Comparison of ENCODE assay signal across 20 cellular contexts in the genomic region with DNA sequence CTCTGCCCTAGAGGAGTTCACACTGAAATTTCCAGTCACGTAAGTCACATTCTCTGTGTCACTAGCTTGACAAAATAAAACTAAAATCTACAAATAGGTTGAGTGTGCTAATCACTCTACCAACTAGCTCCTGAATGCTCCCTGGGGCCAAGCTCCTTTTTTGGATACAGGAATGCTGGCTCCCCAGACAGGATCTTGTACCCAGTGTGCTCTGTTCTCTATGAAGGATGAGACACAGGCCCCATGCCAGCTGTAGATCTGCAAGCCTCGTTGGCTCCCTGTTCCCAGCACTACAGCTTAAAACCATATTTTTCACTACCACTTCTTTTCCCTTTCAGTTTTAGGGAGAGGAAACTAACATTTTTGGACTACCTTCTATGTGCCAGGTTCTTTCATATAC. TPM values are rescaled to one million over a fixed set of nuclear protein-coding genes. Genes with fewer than 3 reads are reported as not detected.
DNase-seq lines count a peak whose midpoint lies in the region; ATAC-seq, FAIRE-seq and TF ChIP-seq lines count a peak whose summit lies in the region.
"Had no signal": no experiment of that assay in that cellular context is flagged by ENCODE, and none has a peak within 500 bp of the region (broad histone marks: within the 10 kb centered on the region; RNA-seq: fewer than 3 reads in every experiment).

No MANE protein-coding gene starts in this region.

- H3K27me3 ChIP-seq in HCT116 (ENCODE audit: insufficient read depth, low read length) (no peaks in the 10 kb centered on the region), H1 (replicated peaks in 1 of 4; ENCODE audit: control insufficient read depth in 3 of 4, extremely low read depth in 1 of 4, insufficient read depth in 3 of 4, low read length in 3 of 4) (no peaks in the 10 kb centered on the region), muscle layer of colon (ENCODE audit: control insufficient read depth in 1 of 2, insufficient read depth in 2 of 2, low read length in 2 of 2) (no peaks in the 10 kb centered on the region), lower lobe of right lung (ENCODE audit: low read depth) (no peaks in the 10 kb centered on the region)
- H3K27me3 ChIP-seq in CD8-positive, alpha-beta memory T cell (ENCODE audit: insufficient read depth, low read length, poor library complexity, severe bottlenecking), result no peaks in the 10 kb centered on the region
- H3K27me3 ChIP-seq: adrenal gland, gastrocnemius medialis, spleen had no signal

- H3K36me3 Mint-ChIP-seq in endothelial cell (ENCODE audit: low read depth, unreplicated experiment), result no peaks in the 10 kb centered on the region
- peaks cover 0 to 8% (median 0%) of the 10 kb centered on the region in 3 donors for H3K36me3 Mint-ChIP-seq in CD8-positive, alpha-beta memory T cell

- no peak for TF ChIP-seq EP300 in H1 (IDR thresholded peaks at IDR 0.05; ENCODE audit: borderline replicate concordance in 1 of 2, low read depth in 2 of 2, low read length in 2 of 2)

- no peak overlapping the region for H3K4me3 ChIP-seq in HCT116 (replicated peaks in 1 of 2; ENCODE audit: low read depth in 1 of 2, low read length in 2 of 2)
- H3K4me3 ChIP-seq in H1 (ENCODE audit: extremely low read depth in 1 of 4, insufficient read depth in 2 of 4, low read depth in 3 of 4, low read length in 4 of 4), result no peak overlapping the region
- no peak overlapping the region for H3K4me3 ChIP-seq in muscle layer of colon (ENCODE audit: low read depth in 1 of 2, low read length in 2 of 2)
- H3K4me3 ChIP-seq in lower lobe of right lung, result no peak overlapping the region
- H3K4me3 ChIP-seq in CD8-positive, alpha-beta memory T cell (ENCODE audit: low read length), result no peak overlapping the region
- H3K4me3 ChIP-seq: adrenal gland, gastrocnemius medialis, spleen had no signal

- TF ChIP-seq RAD21 in HCT116 (IDR thresholded peaks at IDR 0.05; ENCODE audit: low read depth) (no peak), H1 (IDR thresholded peaks at IDR 0.05 in 1 of 2, conservative IDR thresholded peaks at IDR 0.05 in 1 of 2; ENCODE audit: low read depth in 2 of 2, low read length in 2 of 2) (no peak)

- no peak overlapping the region for H3K4me3 Mint-ChIP-seq in endothelial cell (ENCODE audit: unreplicated experiment)
- H3K4me3 Mint-ChIP-seq in CD8-positive, alpha-beta memory T cell, result no peak overlapping the region
- H3K4me3 Mint-ChIP-seq: activated CD8-positive, alpha-beta T cell treated with anti-CD3 and anti-CD28 coated beads, Interleukin-2, amount 10 ng/mL, durations not matched to agents 7 days and 5 days; activated T-helper 17 cell treated with anti-CD3 and anti-CD28 coated beads, Interleukin-2, amount 50 U/mL, for 72 hours had no signal

- H2BK20ac ChIP-seq in H1 (ENCODE audit: low read length), result 0 out of 2 replicates have a peak overlapping the region, but pooled peaks have one; percentile 27

- ATAC-seq in HCT116, result no peak
- ATAC-seq in lower lobe of right lung, result no peak
- ATAC-seq: activated CD8-positive, alpha-beta T cell treated with anti-CD3 and anti-CD28 coated beads, Interleukin-2, amount 10 ng/mL, durations not matched to agents 7 days and 5 days; activated T-helper 17 cell treated with anti-CD3 and anti-CD28 coated beads, Interleukin-2, amount 50 U/mL, for 72 hours; gastrocnemius medialis had no signal

- H3K14ac ChIP-seq in H1 (ENCODE audit: insufficient read length), result no peak overlapping the region

- TF ChIP-seq POLR2A in HCT116 (IDR thresholded peaks at IDR 0.05; ENCODE audit: borderline replicate concordance, extremely low read depth, insufficient read depth, insufficient read length) (no peak), H1 (IDR thresholded peaks at IDR 0.05; ENCODE audit: control extremely low read depth in 1 of 2, low read depth in 2 of 2, low read length in 2 of 2) (no peak)

- no peak overlapping the region for H3K27ac Mint-ChIP-seq in endothelial cell (ENCODE audit: unreplicated experiment)
- H3K27ac Mint-ChIP-seq in CD8-positive, alpha-beta memory T cell, result peak overlapping the region in 2 of 8 donors; percentile 6 to 39
- H3K27ac Mint-ChIP-seq: activated CD8-positive, alpha-beta T cell treated with anti-CD3 and anti-CD28 coated beads, Interleukin-2, amount 10 ng/mL, durations not matched to agents 7 days and 5 days; activated T-helper 17 cell treated with anti-CD3 and anti-CD28 coated beads, Interleukin-2, amount 50 U/mL, for 72 hours had no signal

- 0 out of 2 replicates have a peak overlapping the region, but pooled peaks have one; percentile 11 for H3K18ac ChIP-seq in H1 (ENCODE audit: extremely low read depth, low read length)

- no peak overlapping the region for H2AK5ac ChIP-seq in H1 (ENCODE audit: low read depth, low read length)

- CTCF ChIA-PET in HCT116 (lab: Charles Lee), result no interaction called here
- CTCF ChIA-PET in H1 (lab: Charles Lee; ENCODE audit: partially characterized antibody), result interaction anchor here (0.7 to 1.5 kb wide), 3 partner anchors 103 to 224 kb away, joined by 3 to 4 read pairs (median 3); no protein-coding TSS in a partner anchor
- CTCF ChIA-PET in CD8-positive, alpha-beta memory T cell (lab: Charles Lee), result no interaction called here

- H3K36me3 ChIP-seq in HCT116 (ENCODE audit: control insufficient read depth in 1 of 2, insufficient read depth in 2 of 2, low read length in 2 of 2) (peaks cover 0 to 6% of the 10 kb centered on the region in 2 experiments; a peak in 1 of 4 replicates), H1 (ENCODE audit: control insufficient read depth in 2 of 4, insufficient read depth in 4 of 4, low read length in 3 of 4) (0 out of 8 replicates have a peak, but pooled peaks cover 0 to under 1% (median 0%) of the 10 kb centered on the region in 4 experiments), muscle layer of colon (ENCODE audit: insufficient read depth, low read length) (no peaks in the 10 kb centered on the region), lower lobe of right lung (no peaks in the 10 kb centered on the region)
- no peaks in the 10 kb centered on the region for H3K36me3 ChIP-seq in CD8-positive, alpha-beta memory T cell (ENCODE audit: insufficient read depth, low read length)
- H3K36me3 ChIP-seq: adrenal gland, gastrocnemius medialis, spleen had no signal

- H4K20me1 ChIP-seq in HCT116 (ENCODE audit: insufficient read depth) (peaks cover 6% of the 10 kb centered on the region; the same call in 1 of the 2 replicates), H1 (replicated peaks in 1 of 2; ENCODE audit: control insufficient read depth in 1 of 2, insufficient read depth in 2 of 2, low read length in 2 of 2) (peaks cover 5 to 7% of the 10 kb centered on the region in 2 experiments)

- BruUV-seq in HCT116 (replicated peaks; lab: Mats Ljungman, UMichigan), result no TSS peak

- no peak overlapping the region for H3K56ac ChIP-seq in H1 (replicated peaks; ENCODE audit: insufficient read length, low read depth, low read length)

- H3K79me2 ChIP-seq in HCT116 (ENCODE audit: insufficient read depth, low read length) (peaks cover 17% of the 10 kb centered on the region), H1 (ENCODE audit: control insufficient read depth in 1 of 2, insufficient read depth in 2 of 2, low read length in 2 of 2) (peaks cover 14 to 16% of the 10 kb centered on the region in 2 experiments)
- H3K79me2 ChIP-seq: parathyroid adenoma had no signal

- H3K9ac ChIP-seq in HCT116 (ENCODE audit: low read length), result no peak overlapping the region
- H3K9ac ChIP-seq in H1 (replicated peaks in 1 of 4; ENCODE audit: extremely low read depth in 1 of 4, low read depth in 3 of 4, low read length in 3 of 4), result no peak overlapping the region
- no peak overlapping the region for H3K9ac ChIP-seq in muscle layer of colon (ENCODE audit: low read length)
- H3K9ac ChIP-seq: parathyroid adenoma had no signal

- intact Hi-C loops in HCT116 (cut with micrococcal nuclease) (no loop called here), lower lobe of right lung (cut with DNase I) (no loop called here)

- no peak overlapping the region for H4K8ac ChIP-seq in H1 (ENCODE audit: extremely low read depth, insufficient read depth, low read length)

- peaks cover 6% of the 10 kb centered on the region for H3K4me1 Mint-ChIP-seq in endothelial cell (ENCODE audit: unreplicated experiment)
- peaks cover 11 to 17% (median 15%) of the 10 kb centered on the region in 3 donors for H3K4me1 Mint-ChIP-seq in CD8-positive, alpha-beta memory T cell

- no peaks in the 10 kb centered on the region for H3K9me3 Mint-ChIP-seq in endothelial cell (ENCODE audit: unreplicated experiment)
- H3K9me3 Mint-ChIP-seq in CD8-positive, alpha-beta memory T cell, result no peaks in the 10 kb centered on the region
- H3K9me3 Mint-ChIP-seq: activated T-helper 17 cell treated with anti-CD3 and anti-CD28 coated beads, Interleukin-2, amount 50 U/mL, for 72 hours had no signal

- POLR2A ChIA-PET in HCT116 (lab: Charles Lee), result interaction anchor here (0.5 to 1.2 kb wide), 4 partner anchors 17 to 80 kb away, joined by 3 to 8 read pairs (median 4); no protein-coding TSS in a partner anchor
- POLR2A ChIA-PET in H1 (lab: Charles Lee; ENCODE audit: partially characterized antibody), result interaction anchor here (0.6 to 1.7 kb wide), 7 partner anchors 16 to 165 kb away, joined by 3 to 11 read pairs (median 4); a partner anchor contains a TSS
- POLR2A ChIA-PET in CD8-positive, alpha-beta memory T cell (lab: Charles Lee), result no interaction called here

- peaks cover 2 to 26% of the 10 kb centered on the region in 2 experiments; a peak in 3 of 4 replicates for H3K4me1 ChIP-seq in HCT116 (ENCODE audit: control insufficient read depth in 1 of 2, insufficient read depth in 2 of 2, low read length in 2 of 2)
- peaks cover 0 to 4% (median 2%) of the 10 kb centered on the region in 4 experiments; a peak in 3 of 7 replicates for H3K4me1 ChIP-seq in H1 (replicated peaks in 1 of 4; ENCODE audit: control insufficient read depth in 3 of 4, insufficient read depth in 4 of 4, low read length in 3 of 4)
- H3K4me1 ChIP-seq in muscle layer of colon (ENCODE audit: insufficient read depth, low read length), result peaks cover 18% of the 10 kb centered on the region
- peaks cover 5% of the 10 kb centered on the region for H3K4me1 ChIP-seq in lower lobe of right lung
- peaks cover 11% of the 10 kb centered on the region for H3K4me1 ChIP-seq in CD8-positive, alpha-beta memory T cell (ENCODE audit: insufficient read depth, low read length)
- H3K4me1 ChIP-seq: parathyroid adenoma had no signal

- no peak overlapping the region for H3K23ac ChIP-seq in H1 (ENCODE audit: insufficient read length)

- no peaks in the 10 kb centered on the region for H3K79me1 ChIP-seq in H1 (ENCODE audit: low read depth, low read length)

- H2BK120ac ChIP-seq in H1 (replicated peaks; ENCODE audit: low read depth, low read length), result no peak overlapping the region

- H3K4ac ChIP-seq in H1 (replicated peaks; ENCODE audit: insufficient read length, low read depth, low read length), result no peak overlapping the region

- peaks cover 1% of the 10 kb centered on the region for H3K27me3 Mint-ChIP-seq in endothelial cell (ENCODE audit: unreplicated experiment)
- H3K27me3 Mint-ChIP-seq in CD8-positive, alpha-beta memory T cell, result no peaks in the 10 kb centered on the region
- H3K27me3 Mint-ChIP-seq: activated T-helper 17 cell treated with anti-CD3 and anti-CD28 coated beads, Interleukin-2, amount 50 U/mL, for 72 hours had no signal

- no peak overlapping the region for H4K91ac ChIP-seq in H1 (replicated peaks; ENCODE audit: insufficient read length, low read length)

- peak overlapping the region; percentile 65 for H2AFZ ChIP-seq in HCT116 (ENCODE audit: low read depth, low read length, poor library complexity, severe bottlenecking)
- peak overlapping the region; percentile 30; the same call in 1 of the 2 replicates for H2AFZ ChIP-seq in H1 (ENCODE audit: low read length)
- H2AFZ ChIP-seq: parathyroid adenoma had no signal

- DNase-seq in AG08395 (ENCODE audit: low spot score) (peak; percentile 20), HCT116 (ENCODE audit: low read depth, low spot score) (no peak), H1 (ENCODE audit: low read depth in 1 of 2, low spot score in 2 of 2) (no peak), endothelial cell (ENCODE audit: low spot score) (no peak), ureter (ENCODE audit: low spot score) (no peak), lower lobe of right lung (no peak)
- DNase-seq in CD8-positive, alpha-beta memory T cell, result no peak
- DNase-seq: activated CD8-positive, alpha-beta T cell treated with anti-CD3 and anti-CD28 coated beads, Interleukin-2, amount 10 ng/mL, durations not matched to agents 7 days and 5 days; adrenal gland; gastrocnemius medialis; NCI-H2029 treated with DMSO at 0.1 percent for 48 hours; NCI-H748 treated with DMSO at 0.1 percent for 48 hours; spleen; stimulated activated naive CD4-positive, alpha-beta T cell treated with Interleukin-2 at 50 U/mL for 16 hours; SW 1271 had no signal

- no peak overlapping the region for H4K5ac ChIP-seq in H1 (ENCODE audit: insufficient read length, low read depth, low read length)

- no peaks in the 10 kb centered on the region for H3K9me3 ChIP-seq in HCT116 (ENCODE audit: control insufficient read depth in 1 of 2, insufficient read depth in 1 of 2, low read depth in 1 of 2, low read length in 2 of 2)
- H3K9me3 ChIP-seq in H1 (ENCODE audit: insufficient read depth in 2 of 2, low read depth in 1 of 2, low read length in 1 of 2), result no peaks in the 10 kb centered on the region
- no peaks in the 10 kb centered on the region for H3K9me3 ChIP-seq in muscle layer of colon (ENCODE audit: low read length)
- H3K9me3 ChIP-seq in lower lobe of right lung, result no peaks in the 10 kb centered on the region
- no peaks in the 10 kb centered on the region for H3K9me3 ChIP-seq in CD8-positive, alpha-beta memory T cell (ENCODE audit: low read length)
- H3K9me3 ChIP-seq: adrenal gland, gastrocnemius medialis, spleen had no signal

- TF ChIP-seq CTCF in HCT116 (IDR thresholded peaks at IDR 0.05 in 2 of 3, conservative IDR thresholded peaks at IDR 0.05 in 1 of 3; ENCODE audit: borderline replicate concordance in 1 of 3, insufficient read depth in 1 of 3, low read depth in 2 of 3, low read length in 2 of 3), result no peak
- TF ChIP-seq CTCF in H1 (IDR thresholded peaks at IDR 0.05; ENCODE audit: control extremely low read depth in 1 of 3, insufficient read depth in 1 of 3, low read depth in 1 of 3, low read length in 3 of 3), result no peak
- no peak for TF ChIP-seq CTCF in endothelial cell (IDR thresholded peaks at IDR 0.05; ENCODE audit: unreplicated experiment)
- TF ChIP-seq CTCF in lower lobe of right lung (IDR thresholded peaks at IDR 0.05), result no peak

- FAIRE-seq in H1 (lab: Jason Lieb, UNC), result no peak
- FAIRE-seq: GM18507, RCC 7860 had no signal

- H3K9me2 ChIP-seq in HCT116 (ENCODE audit: insufficient read depth), result no peaks in the 10 kb centered on the region

- H3K4me2 ChIP-seq in HCT116 (ENCODE audit: low read length) (no peak overlapping the region), H1 (ENCODE audit: insufficient read depth in 1 of 2, low read depth in 2 of 2, low read length in 2 of 2) (no peak overlapping the region)

- H3K27ac ChIP-seq in HCT116 (ENCODE audit: low read depth, low read length) (no peak overlapping the region), H1 (ENCODE audit: low read depth, low read length) (no peak overlapping the region), muscle layer of colon (ENCODE audit: low read depth, low read length) (peak overlapping the region; percentile 66), lower lobe of right lung (no peak overlapping the region)
- no peak overlapping the region for H3K27ac ChIP-seq in CD8-positive, alpha-beta memory T cell (ENCODE audit: low read depth, low read length)
- H3K27ac ChIP-seq: adrenal gland, gastrocnemius medialis, parathyroid adenoma, spleen had no signal

- H3K23me2 ChIP-seq in H1 (ENCODE audit: low read depth, low read length), result no peaks in the 10 kb centered on the region

- 77% methylated on average over 2 of the region's 2 CpGs; no CpG with 5 or more reads in 1 of the 2 experiments for WGBS in H1 (ENCODE audit: extremely low coverage in 1 of 2, insufficient coverage in 1 of 2, insufficient read length in 1 of 2, insufficient replicate concordance in 2 of 2, low coverage in 1 of 2, low lambda C conversion rate in 2 of 2, missing lambda C conversion rate in 1 of 2), 2 experiments

- RAD21 ChIA-PET in HCT116 (lab: Charles Lee; ENCODE audit: low non-redundant PET in 1 of 2, low total read pairs in 2 of 2, uncharacterized antibody in 2 of 2, unreplicated experiment in 2 of 2), result no interaction called here

- no peak overlapping the region; the same call in 1 of the 2 replicates for H2BK5ac ChIP-seq in H1 (ENCODE audit: low read depth, low read length)

- 0 out of 2 replicates have a peak overlapping the region, but pooled peaks have one; percentile 8 for H2BK15ac ChIP-seq in H1 (ENCODE audit: low read length)

- H2BK12ac ChIP-seq in H1 (ENCODE audit: low read depth, low read length), result no peak overlapping the region

RNA-seq across cellular contexts. Expression of a gene that starts 3.7 kb away (rescaled TPM):
- 186 TPM for total RNA-seq in HCT116 (2021; ENCODE audit: unreplicated experiment)
- polyA plus RNA-seq in HCT116 (2012), result 44.5 and 54.6 TPM in 2 replicates
- 244 and 259 TPM in 2 replicates for total RNA-seq in H1 (2021; fragmentation: NEBNext Ultra II Directional; extraction: Animal tissue kit (Norgen Biotek cat#: 25700))
- polyA plus RNA-seq in H1 (2011; rRNA removed), result 38.7 and 45.9 TPM in 2 replicates
- 61.0 TPM for polyA plus RNA-seq in H1 (2011; cell fraction: cytosol; rRNA removed)
- 90.5 TPM for polyA plus RNA-seq in H1 (2011; cell fraction: nucleus; rRNA removed)
- polyA plus RNA-seq in H1 (2012, experiment 1 of 2), result 60.6 to 116 TPM (median 80.2 TPM) in 4 replicates
- polyA plus RNA-seq in H1 (2012, experiment 2 of 2), result 5.5 TPM
- 119 TPM for polyA plus RNA-seq in H1 (2013, experiment 1 of 2)
- 111 TPM for polyA plus RNA-seq in H1 (2013, experiment 2 of 2)
- polyA minus RNA-seq in H1 (2011; rRNA and poly(A)+ RNA removed), result 160 and 258 TPM in 2 replicates
- polyA minus RNA-seq in H1 (2011; cell fraction: cytosol; rRNA and poly(A)+ RNA removed), result 368 TPM
- 292 TPM for polyA minus RNA-seq in H1 (2011; cell fraction: nucleus; rRNA and poly(A)+ RNA removed)
- total RNA-seq in endothelial cell (ENCODE audit: unreplicated experiment), result 106 TPM
- 124 TPM for total RNA-seq in ureter
- 126 TPM for total RNA-seq in lower lobe of right lung
- 100 to 1,000 TPM; 150 to 169 TPM for total RNA-seq in CD8-positive, alpha-beta memory T cell
- polyA plus RNA-seq in CD8-positive, alpha-beta memory T cell, result 3.6 TPM
